In the genomic region with DNA sequence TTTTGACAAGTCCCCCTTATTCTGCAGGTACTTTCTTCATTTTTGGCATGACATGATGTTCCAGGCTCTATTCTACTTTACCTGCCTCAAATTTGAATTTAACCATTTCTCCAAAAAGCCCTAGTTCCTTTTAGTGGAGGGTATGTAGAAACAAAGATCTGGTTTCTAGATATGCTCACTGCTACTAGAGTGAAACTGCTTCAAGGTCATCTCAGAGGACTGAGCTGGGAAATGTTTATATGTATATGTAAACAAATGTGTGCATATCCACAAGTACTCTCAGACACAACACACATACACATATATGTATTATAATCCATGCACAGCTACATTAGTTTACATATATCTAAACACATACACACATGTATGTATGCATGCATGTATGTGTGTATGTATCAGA, we compare ENCODE assay signal across 24 cellular contexts.
DNase-seq lines count a peak whose midpoint lies in the region; ATAC-seq, FAIRE-seq and TF ChIP-seq lines count a peak whose summit lies in the region.
"Had no signal": no experiment of that assay in that cellular context is flagged by ENCODE, and none has a peak within 500 bp of the region (broad histone marks: within the 10 kb centered on the region; RNA-seq: fewer than 3 reads in every experiment).

No MANE protein-coding gene starts in this region.

- in situ Hi-C loops in K562 (cut with MboI) = loop anchor here (10.0 kb wide), 1 partner anchor 218 kb away; no protein-coding TSS in a partner anchor

- TF ChIP-seq RAD21 in K562 (CRISPR knock-in tag; conservative IDR thresholded peaks at IDR 0.05 in 1 of 2, IDR thresholded peaks at IDR 0.05 in 1 of 2) = no peak

- H4K20me1 ChIP-seq in K562 (replicated peaks; ENCODE audit: control insufficient read depth, insufficient read depth, low read length) = no peaks in the 10 kb centered on the region
- H4K20me1 ChIP-seq: BLaER1 had no signal

- H3K9me3 ChIP-seq in K562 (replicated peaks; ENCODE audit: control insufficient read depth, insufficient read depth, low read depth, low read length) = no peaks in the 10 kb centered on the region
- H3K9me3 ChIP-seq: BE2C, BLaER1 had no signal

- no TSS peak for BruUV-seq in K562 (replicated peaks; lab: Mats Ljungman, UMichigan)

- no peak for TF ChIP-seq EP300 in K562 (IDR thresholded peaks at IDR 0.05; ENCODE audit: low read length)

- no peak for TF ChIP-seq POLR2A in K562 (conservative IDR thresholded peaks at IDR 0.05)

- TF ChIP-seq CTCF in K562 (IDR thresholded peaks at IDR 0.05 in 2 of 3, conservative IDR thresholded peaks at IDR 0.05 in 1 of 3; ENCODE audit: insufficient read depth in 2 of 3, low read depth in 1 of 3, low read length in 3 of 3) (no peak), foreskin keratinocyte (conservative IDR thresholded peaks at IDR 0.05) (no peak)

- ATAC-seq in K562 = no peak
- no peak for ATAC-seq in foreskin keratinocyte

- peaks cover 0 to 3% of the 10 kb centered on the region in 2 experiments; a peak in 1 of 5 replicates for H3K4me1 ChIP-seq in K562 (replicated peaks in 1 of 2; ENCODE audit: control insufficient read depth in 2 of 2, insufficient read depth in 2 of 2, low read length in 2 of 2)
- H3K4me1 ChIP-seq in foreskin keratinocyte = no peaks in the 10 kb centered on the region

- CTCF ChIA-PET in K562 (lab: Yijun Ruan, JAX; ENCODE audit: low intra/inter-chr PET ratio) = no interaction called here

- no peak overlapping the region for H3K9ac ChIP-seq in K562 (ENCODE audit: insufficient read depth in 1 of 2, low read depth in 2 of 2, low read length in 2 of 2)
- H3K9ac ChIP-seq: BLaER1 had no signal

- H3K4me2 ChIP-seq in K562 (ENCODE audit: insufficient read depth, low read length) = no peak overlapping the region
- H3K4me2 ChIP-seq: BLaER1 had no signal

- intact Hi-C loops in K562 (cut with micrococcal nuclease) = loop anchor here (5.0 kb wide), 1 partner anchor 426 kb away; no protein-coding TSS in a partner anchor

- no peaks in the 10 kb centered on the region for H3K79me2 ChIP-seq in K562 (ENCODE audit: control insufficient read depth, insufficient read depth, low read length)

- DNase-seq in GM19239 (ENCODE audit: insufficient read length, low spot score) (no peak), K562 (ENCODE audit: extremely low read depth in 1 of 4, low spot score in 3 of 4) (no peak), urothelium cell line (ENCODE audit: low spot score) (no peak), foreskin keratinocyte (no peak), H7 (no peak), GM03348 (ENCODE audit: low spot score) (no peak)
- DNase-seq: 8988T; ACHN; BE2C; C1 segment of cervical spinal cord; CD4-positive, alpha-beta memory T cell; CD4-positive, CD25-positive, alpha-beta regulatory T cell; CD8-positive, alpha-beta memory T cell; COR-L47; DMS 273 treated with DMSO at 0.1 percent for 48 hours; DMS153; DMS53; DMS79; DND-41; EL; GDM1 had no signal

- POLR2A ChIA-PET in K562 (lab: Yijun Ruan, JAX) = interaction anchor here (0.7 kb wide), 1 partner anchor 553 kb away, joined by 3 read pairs; the partner anchor contains the start of gene UMAD1

- FAIRE-seq in GM19239 (lab: Jason Lieb, UNC) = peak; percentile 33
- peak; percentile 11 for FAIRE-seq in K562 (lab: Jason Lieb, UNC)
- peak; percentile 63 for FAIRE-seq in urothelium cell line (lab: Jason Lieb, UNC)
- FAIRE-seq: A204.1, GM18507 had no signal

- no peak overlapping the region for H2AFZ ChIP-seq in K562 (ENCODE audit: low read depth, low read length)

- H3K27me3 ChIP-seq in K562 (ENCODE audit: control insufficient read depth in 2 of 2, insufficient read depth in 2 of 2, low read length in 2 of 2) (no peaks in the 10 kb centered on the region), foreskin keratinocyte (no peaks in the 10 kb centered on the region), H7 (ENCODE audit: control insufficient read depth, insufficient read depth, low read length) (no peaks in the 10 kb centered on the region)
- H3K27me3 ChIP-seq: BE2C, BLaER1 had no signal

- H3K27ac ChIP-seq in K562 (ENCODE audit: extremely low read depth, low read depth, low read length) (no peak overlapping the region), foreskin keratinocyte (no peak overlapping the region)
- H3K27ac ChIP-seq: BLaER1 had no signal

- H3K4me3 ChIP-seq in K562 = no peak overlapping the region
- H3K4me3 ChIP-seq in H7 (ENCODE audit: insufficient read depth, low read depth, low read length) = no peak overlapping the region
- H3K4me3 ChIP-seq: BLaER1 had no signal

- H3K36me3 ChIP-seq in K562 (ENCODE audit: control insufficient read depth, insufficient read depth, low read length) = no peaks in the 10 kb centered on the region
- no peaks in the 10 kb centered on the region for H3K36me3 ChIP-seq in H7 (replicated peaks; ENCODE audit: control insufficient read depth, insufficient read depth, low read length)
- H3K36me3 ChIP-seq: BLaER1 had no signal

- no peaks in the 10 kb centered on the region for H3K9me1 ChIP-seq in K562 (ENCODE audit: control insufficient read depth, insufficient read depth, low read length)

TF ChIP-seq in K562, 482 proteins besides CTCF, POLR2A, EP300 and RAD21:
- no peak for TF ChIP-seq SMARCC2 (IDR thresholded peaks at IDR 0.05; ENCODE audit: low read depth)
- TF ChIP-seq PREB (CRISPR knock-in tag; IDR thresholded peaks at IDR 0.05) = no peak
- TF ChIP-seq ESRRA (IDR thresholded peaks at IDR 0.05; ENCODE audit: borderline replicate concordance, low read depth) = peak; percentile 91
